In genomic region chrX:109472939-109473713, GRCh38 we compare ENCODE assay signal across 9 cellular contexts. TPM values are rescaled to one million over a fixed set of nuclear protein-coding genes. Genes with fewer than 3 reads are reported as not detected.
DNase-seq lines count a peak whose midpoint lies in the region; ATAC-seq, FAIRE-seq and TF ChIP-seq lines count a peak whose summit lies in the region.
"Had no signal": no experiment of that assay in that cellular context is flagged by ENCODE, and none has a peak within 500 bp of the region (broad histone marks: within the 10 kb centered on the region; RNA-seq: fewer than 3 reads in every experiment).

No MANE protein-coding gene starts in this region.

- H3K79me2 ChIP-seq in endothelial cell of umbilical vein (ENCODE audit: control insufficient read depth, insufficient read depth, low read length) = no peaks in the 10 kb centered on the region

- no peak overlapping the region for H3K9ac ChIP-seq in endothelial cell of umbilical vein (replicated peaks; ENCODE audit: extremely low read depth, insufficient read depth, low read length)

- H3K9me3 ChIP-seq in breast epithelium (no peaks in the 10 kb centered on the region), Panc1 (ENCODE audit: control insufficient read depth, insufficient read depth, low read depth, low read length) (no peaks in the 10 kb centered on the region), endothelial cell of umbilical vein (replicated peaks; ENCODE audit: control insufficient read depth, insufficient read depth, low read length) (no peaks in the 10 kb centered on the region), gastrocnemius medialis (no peaks in the 10 kb centered on the region)
- no peaks in the 10 kb centered on the region for H3K9me3 ChIP-seq in effector memory CD4-positive, alpha-beta T cell (ENCODE audit: control insufficient read depth, low read length)

- BruUV-seq in MCF 10A (replicated peaks; lab: Mats Ljungman, UMichigan) (no TSS peak), Panc1 (replicated peaks; lab: Mats Ljungman, UMichigan) (no TSS peak), endothelial cell of umbilical vein (replicated peaks; lab: Mats Ljungman, UMichigan) (no TSS peak)

- H3K4me1 ChIP-seq in breast epithelium = no peaks in the 10 kb centered on the region
- peaks cover 4% of the 10 kb centered on the region; the same call in 1 of the 2 replicates for H3K4me1 ChIP-seq in Panc1 (ENCODE audit: control insufficient read depth, insufficient read depth, low read length)
- peaks cover 14% of the 10 kb centered on the region for H3K4me1 ChIP-seq in endothelial cell of umbilical vein (ENCODE audit: control insufficient read depth, extremely low read depth, insufficient read depth, low read length)
- H3K4me1 ChIP-seq in gastrocnemius medialis = no peaks in the 10 kb centered on the region
- H3K4me1 ChIP-seq in effector memory CD4-positive, alpha-beta T cell (ENCODE audit: control insufficient read depth, insufficient read depth, low read length, poor library complexity, severe bottlenecking) = no peaks in the 10 kb centered on the region

- H4K20me1 ChIP-seq in endothelial cell of umbilical vein (replicated peaks; ENCODE audit: control insufficient read depth, extremely low read depth, insufficient read depth, low read length) = no peaks in the 10 kb centered on the region

- H3K27me3 ChIP-seq in breast epithelium (peaks cover 0 to 88% of the 10 kb centered on the region in 2 donors), Panc1 (ENCODE audit: control insufficient read depth, insufficient read depth, low read length) (peaks cover 5% of the 10 kb centered on the region), endothelial cell of umbilical vein (ENCODE audit: control insufficient read depth in 2 of 2, insufficient read depth in 2 of 2, low read length in 2 of 2) (no peaks in the 10 kb centered on the region), gastrocnemius medialis (peaks cover 0 to 13% (median 0%) of the 10 kb centered on the region in 3 donors)
- no peaks in the 10 kb centered on the region for H3K27me3 ChIP-seq in effector memory CD4-positive, alpha-beta T cell (replicated peaks; ENCODE audit: control insufficient read depth, insufficient read depth, low read length, poor library complexity, severe bottlenecking)

- POLR2A ChIA-PET in MCF 10A (lab: Yijun Ruan, JAX) (interaction anchor here (1.0 kb wide), 1 partner anchor 9 kb away, joined by 3 read pairs; no protein-coding TSS in a partner anchor), Panc1 (lab: Charles Lee) (no interaction called here), endothelial cell of umbilical vein (lab: Charles Lee) (no interaction called here)

- peaks cover 9% of the 10 kb centered on the region for H3K4me1 Mint-ChIP-seq in MCF 10A (ENCODE audit: insufficient read depth, unreplicated experiment)

- peak; percentile 87 for FAIRE-seq in endothelial cell of umbilical vein (lab: Jason Lieb, UNC)
- FAIRE-seq: GM18507 had no signal

- no peaks in the 10 kb centered on the region for H3K9me1 ChIP-seq in endothelial cell of umbilical vein (replicated peaks; ENCODE audit: control insufficient read depth, extremely low read depth, insufficient read depth, low read length)

- H3K9me3 Mint-ChIP-seq in MCF 10A (ENCODE audit: unreplicated experiment) = no peaks in the 10 kb centered on the region

- H3K27me3 Mint-ChIP-seq in MCF 10A (ENCODE audit: insufficient read depth, unreplicated experiment) = peaks cover 17% of the 10 kb centered on the region

- H3K27ac Mint-ChIP-seq in MCF 10A (ENCODE audit: low read depth, unreplicated experiment) = no peak overlapping the region

- no peak overlapping the region for H3K4me3 ChIP-seq in breast epithelium
- H3K4me3 ChIP-seq in Panc1 (ENCODE audit: low read depth in 2 of 2, low read length in 2 of 2) = no peak overlapping the region
- H3K4me3 ChIP-seq in endothelial cell of umbilical vein (replicated peaks in 1 of 3; ENCODE audit: insufficient read depth in 1 of 3, low read depth in 1 of 3, low read length in 3 of 3) = no peak overlapping the region
- no peak overlapping the region for H3K4me3 ChIP-seq in gastrocnemius medialis
- no peak overlapping the region for H3K4me3 ChIP-seq in effector memory CD4-positive, alpha-beta T cell (ENCODE audit: insufficient read depth, low read depth, low read length, poor library complexity, severe bottlenecking)

- H3K4me3 Mint-ChIP-seq in MCF 10A (ENCODE audit: unreplicated experiment) = no peak overlapping the region

- CTCF ChIA-PET in MCF 10A (lab: Yijun Ruan, JAX) = interaction anchor here (0.5 to 7.6 kb wide), 7 partner anchors 8 to 773 kb away, joined by 3 to 52 read pairs (median 4); no protein-coding TSS in a partner anchor
- CTCF ChIA-PET in Panc1 (lab: Charles Lee) = interaction anchor here (0.5 kb wide), 1 partner anchor 737 kb away, joined by 4 read pairs; no protein-coding TSS in a partner anchor
- CTCF ChIA-PET in endothelial cell of umbilical vein (lab: Charles Lee) = interaction anchor here (0.5 to 4.4 kb wide), 11 partner anchors 10 to 1273 kb away, joined by 3 to 61 read pairs (median 4); no protein-coding TSS in a partner anchor

- H3K36me3 Mint-ChIP-seq in MCF 10A (ENCODE audit: insufficient read depth, unreplicated experiment) = no peaks in the 10 kb centered on the region

- H3K27ac ChIP-seq in breast epithelium = no peak overlapping the region
- no peak overlapping the region for H3K27ac ChIP-seq in Panc1 (ENCODE audit: low read length)
- no peak overlapping the region for H3K27ac ChIP-seq in endothelial cell of umbilical vein (ENCODE audit: insufficient read depth, low read depth, low read length)
- H3K27ac ChIP-seq in gastrocnemius medialis = no peak overlapping the region
- no peak overlapping the region for H3K27ac ChIP-seq in effector memory CD4-positive, alpha-beta T cell (ENCODE audit: insufficient read depth, low read length, poor library complexity, severe bottlenecking)

- intact Hi-C loops in MCF 10A (cut with micrococcal nuclease) (no loop called here), breast epithelium (cut with DNase I; ENCODE audit: low total_unique reads) (no loop called here), Panc1 (cut with micrococcal nuclease; ENCODE audit: unreplicated experiment) (loop anchor here (10.0 kb wide), 1 partner anchor 888 kb away; no protein-coding TSS in a partner anchor), endothelial cell of umbilical vein (cut with micrococcal nuclease) (loop anchor here (10.0 kb wide), 1 partner anchor 128 kb away; no protein-coding TSS in a partner anchor), gastrocnemius medialis (cut with DNase I; ENCODE audit: low total_unique reads) (no loop called here)

- ATAC-seq in Panc1 (no peak), gastrocnemius medialis (no peak), GM19035 (IDR thresholded peaks at IDR 0.05; ENCODE audit: unreplicated experiment) (no peak)

- TF ChIP-seq POLR2A in breast epithelium (IDR thresholded peaks at IDR 0.05) (no peak), endothelial cell of umbilical vein (IDR thresholded peaks at IDR 0.05; ENCODE audit: low read depth, low read length) (no peak), gastrocnemius medialis (IDR thresholded peaks at IDR 0.05) (no peak)

- peak; percentile 59 for DNase-seq in MCF 10A (ENCODE audit: unreplicated experiment)
- no peak for DNase-seq in breast epithelium (ENCODE audit: low spot score in 2 of 2)
- no peak for DNase-seq in Panc1 (ENCODE audit: low read depth, low spot score)
- DNase-seq in endothelial cell of umbilical vein (ENCODE audit: low read depth, low spot score) = peak; percentile 77
- peak; percentile 29 for DNase-seq in stimulated activated CD4-positive, alpha-beta T cell treated with anti-CD3 and anti-CD28 coated beads, Interleukin-4, amount 100 ng/mL, for 1 hour
- DNase-seq in gastrocnemius medialis = no peak
- DNase-seq in effector memory CD4-positive, alpha-beta T cell = no peak

- peak overlapping the region; percentile 54 for H2AFZ ChIP-seq in endothelial cell of umbilical vein (ENCODE audit: low read depth, low read length)

- in situ Hi-C loops in Panc1 (cut with HindIII; ENCODE audit: low pct_unique_long_range_greater_than_20kb, low sequenced_read_pairs) (no loop called here), gastrocnemius medialis (cut with MboI; ENCODE audit: low sequenced_read_pairs in 4 of 4) (no loop called here)

- TF ChIP-seq CTCF in MCF 10A (IDR thresholded peaks at IDR 0.05; ENCODE audit: unreplicated experiment) (peak; percentile 10), breast epithelium (IDR thresholded peaks at IDR 0.05) (no peak), Panc1 (IDR thresholded peaks at IDR 0.05) (peak; percentile 29), endothelial cell of umbilical vein (IDR thresholded peaks at IDR 0.05; ENCODE audit: extremely low read depth in 1 of 2, insufficient read depth in 1 of 2, low read depth in 1 of 2, low read length in 2 of 2) (no peak), gastrocnemius medialis (IDR thresholded peaks at IDR 0.05 in 4 of 5, conservative IDR thresholded peaks at IDR 0.05 in 1 of 5) (no peak)

- H3K36me3 ChIP-seq in breast epithelium (no peaks in the 10 kb centered on the region), Panc1 (ENCODE audit: control insufficient read depth, insufficient read depth, low read length) (no peaks in the 10 kb centered on the region), endothelial cell of umbilical vein (ENCODE audit: control insufficient read depth in 2 of 2, extremely low read depth in 1 of 2, insufficient read depth in 2 of 2, low read length in 2 of 2) (no peaks in the 10 kb centered on the region), gastrocnemius medialis (no peaks in the 10 kb centered on the region)
- H3K36me3 ChIP-seq in effector memory CD4-positive, alpha-beta T cell (ENCODE audit: control insufficient read depth, insufficient read depth, low read length) = no peaks in the 10 kb centered on the region

- dilution Hi-C loops in endothelial cell of umbilical vein (cut with MboI; ENCODE audit: extremely low pct_ligation_motif_present, low sequenced_read_pairs) = no loop called here

- H3K4me2 ChIP-seq in endothelial cell of umbilical vein (ENCODE audit: insufficient read depth, low read length) = no peak overlapping the region

TF ChIP-seq in endothelial cell of umbilical vein, 7 proteins besides CTCF, POLR2A, EP300 and RAD21 (continues in another document):
- TF ChIP-seq FOS (IDR thresholded peaks at IDR 0.05; ENCODE audit: borderline replicate concordance, insufficient read depth, low read length) (peak; percentile 36), JUN (IDR thresholded peaks at IDR 0.05; ENCODE audit: borderline replicate concordance, insufficient read depth, insufficient read length, low read depth) (no peak)

RNA-seq across cellular contexts. Expression of gene GUCY2F, which starts 8.8 kb away (rescaled TPM):
- not detected in 2 replicates for total RNA-seq in MCF 10A (2022)
- total RNA-seq in breast epithelium = not detected
- total RNA-seq in Panc1 (2021; ENCODE audit: unreplicated experiment) = not detected
- polyA plus RNA-seq in Panc1 (2012; ENCODE audit: insufficient read length) = not detected
- not detected in 2 replicates for total RNA-seq in endothelial cell of umbilical vein
- polyA plus RNA-seq in endothelial cell of umbilical vein = 0.01 TPM in 1 of 2 replicates, not detected in the other
- polyA plus RNA-seq in endothelial cell of umbilical vein (2011; cell fraction: cytosol; rRNA removed) = not detected in 2 replicates
- polyA plus RNA-seq in endothelial cell of umbilical vein (2011; cell fraction: nucleus; rRNA removed) = 0.04 and 0.06 TPM in 2 replicates
- polyA plus RNA-seq in endothelial cell of umbilical vein (2012) = not detected in 2 replicates
- polyA minus RNA-seq in endothelial cell of umbilical vein = not detected in 2 replicates
- polyA minus RNA-seq in endothelial cell of umbilical vein (2011; cell fraction: cytosol; rRNA and poly(A)+ RNA removed) = not detected
- not detected in 2 replicates for polyA minus RNA-seq in endothelial cell of umbilical vein (2011; cell fraction: nucleus; rRNA and poly(A)+ RNA removed)
- total RNA-seq in gastrocnemius medialis = not detected

Comparison
In these comparisons a context has a peak if more than half of its experiments do, and no peak if none do; other contexts are left out.
1. DNase-seq: peak in MCF 10A (single experiment), endothelial cell of umbilical vein (single experiment) and stimulated activated CD4-positive, alpha-beta T cell treated with anti-CD3 and anti-CD28 coated beads, Interleukin-4, amount 100 ng/mL, for 1 hour (single experiment); none in breast epithelium (0 of 2), Panc1 (single experiment), gastrocnemius medialis (0 of 2) and effector memory CD4-positive, alpha-beta T cell (0 of 3).
2. CTCF ChIP-seq: peak in MCF 10A (single experiment) and Panc1 (single experiment); none in breast epithelium (0 of 3), endothelial cell of umbilical vein (0 of 2) and gastrocnemius medialis (0 of 5).
3. intact Hi-C loops: an anchor here in Panc1 (10.0 kb wide) and endothelial cell of umbilical vein (10.0 kb wide); none called in MCF 10A, breast epithelium and gastrocnemius medialis.